In the genomic region with DNA sequence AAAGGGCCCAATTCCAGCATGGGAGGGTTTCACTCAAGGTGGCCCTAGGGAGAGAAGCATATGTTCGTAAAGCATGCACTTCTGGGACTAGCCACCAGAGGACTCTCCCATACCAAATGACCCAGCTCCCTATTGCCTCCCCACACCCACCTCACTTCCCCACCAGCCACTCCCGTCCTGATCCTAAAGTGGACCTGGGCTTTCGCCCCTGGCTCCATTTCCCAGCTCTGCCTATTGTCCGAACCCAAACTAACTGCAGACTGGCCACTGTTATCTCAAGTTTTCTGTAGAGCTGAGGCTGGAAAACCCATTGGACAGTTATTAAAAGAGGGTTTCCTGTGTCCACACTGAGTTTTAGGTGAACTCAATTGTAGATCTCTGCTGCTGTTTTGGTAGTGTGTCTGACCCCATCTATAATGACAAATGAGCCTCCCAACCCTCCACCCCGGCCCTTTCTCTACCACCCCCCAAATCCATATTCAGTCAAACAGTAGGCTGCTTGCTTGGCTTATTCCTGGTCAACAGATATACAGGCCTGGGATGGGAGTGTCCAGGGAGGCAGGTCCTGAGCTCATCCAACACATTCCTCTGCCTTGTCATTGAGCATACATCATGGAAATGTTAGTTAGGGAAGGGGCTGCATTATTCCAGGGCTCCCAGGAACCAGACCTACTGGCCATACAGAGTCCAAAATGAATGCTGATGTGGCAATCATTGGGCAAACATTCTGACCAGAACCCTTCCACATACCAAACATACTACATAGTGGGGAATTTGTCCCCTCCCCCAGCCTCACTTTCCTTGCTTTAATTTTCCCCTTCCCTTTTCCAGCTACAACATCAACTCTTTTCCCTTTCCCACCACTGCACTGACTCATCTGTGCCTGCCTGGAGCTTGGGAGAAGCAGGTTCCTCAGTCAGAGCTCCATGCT, we compare ENCODE assay signal across 1 cellular context.
TF ChIP-seq lines count a peak whose summit lies in the region.

No MANE protein-coding gene starts in this region.

TF ChIP-seq in HepG2, 621 proteins besides CTCF, POLR2A, EP300 and RAD21 (continued from another document and continues in another):
- TF ChIP-seq, protein P1, sequence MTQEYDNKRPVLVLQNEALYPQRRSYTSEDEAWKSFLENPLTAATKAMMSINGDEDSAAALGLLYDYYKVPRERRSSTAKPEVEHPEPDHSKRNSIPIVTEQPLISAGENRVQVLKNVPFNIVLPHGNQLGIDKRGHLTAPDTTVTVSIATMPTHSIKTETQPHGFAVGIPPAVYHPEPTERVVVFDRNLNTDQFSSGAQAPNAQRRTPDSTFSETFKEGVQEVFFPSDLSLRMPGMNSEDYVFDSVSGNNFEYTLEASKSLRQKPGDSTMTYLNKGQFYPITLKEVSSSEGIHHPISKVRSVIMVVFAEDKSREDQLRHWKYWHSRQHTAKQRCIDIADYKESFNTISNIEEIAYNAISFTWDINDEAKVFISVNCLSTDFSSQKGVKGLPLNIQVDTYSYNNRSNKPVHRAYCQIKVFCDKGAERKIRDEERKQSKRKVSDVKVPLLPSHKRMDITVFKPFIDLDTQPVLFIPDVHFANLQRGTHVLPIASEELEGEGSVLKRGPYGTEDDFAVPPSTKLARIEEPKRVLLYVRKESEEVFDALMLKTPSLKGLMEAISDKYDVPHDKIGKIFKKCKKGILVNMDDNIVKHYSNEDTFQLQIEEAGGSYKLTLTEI (CRISPR knock-in tag; conservative IDR thresholded peaks at IDR 0.05) = no peak
- TF ChIP-seq ESRRA (CRISPR knock-in tag; IDR thresholded peaks at IDR 0.05; ENCODE audit: low read depth) (no peak), ISX (CRISPR knock-in tag; conservative IDR thresholded peaks at IDR 0.05) (no peak), ZNF225 (CRISPR knock-in tag; IDR thresholded peaks at IDR 0.05) (no peak), MED13 (CRISPR knock-in tag; IDR thresholded peaks at IDR 0.05) (no peak), ARID2 (CRISPR knock-in tag; IDR thresholded peaks at IDR 0.05; ENCODE audit: borderline replicate concordance) (peak; percentile 57; the same call in 1 of the 2 replicates), TMF1 (CRISPR knock-in tag; IDR thresholded peaks at IDR 0.05; ENCODE audit: low read depth) (no peak), HDAC6 (IDR thresholded peaks at IDR 0.05; ENCODE audit: low read depth, low read length) (no peak), ZFP36L1 (CRISPR knock-in tag; IDR thresholded peaks at IDR 0.05) (0 out of 2 replicates have a peak, but pooled peaks have one; percentile 23), ZNF121 (CRISPR knock-in tag; IDR thresholded peaks at IDR 0.05) (no peak), KAT7 (CRISPR knock-in tag; IDR thresholded peaks at IDR 0.05; ENCODE audit: borderline replicate concordance) (0 out of 2 replicates have a peak, but pooled peaks have one; percentile 39), RFX3 (CRISPR knock-in tag; IDR thresholded peaks at IDR 0.05) (no peak), ZNF567 (CRISPR knock-in tag; IDR thresholded peaks at IDR 0.05; ENCODE audit: borderline replicate concordance) (no peak), ZNF101 (CRISPR knock-in tag; IDR thresholded peaks at IDR 0.05; ENCODE audit: borderline replicate concordance, low read depth) (no peak), ZNF772 (CRISPR knock-in tag; IDR thresholded peaks at IDR 0.05) (no peak; the same call in 1 of the 2 replicates), PRPF4 (IDR thresholded peaks at IDR 0.05; ENCODE audit: low read depth, low read length, poor library complexity, severe bottlenecking) (no peak), POLR2AphosphoS2 (IDR thresholded peaks at IDR 0.05; ENCODE audit: low read depth, low read length) (no peak), ZNF382 (CRISPR knock-in tag; IDR thresholded peaks at IDR 0.05; ENCODE audit: borderline replicate concordance) (no peak), SAP130 (CRISPR knock-in tag; IDR thresholded peaks at IDR 0.05; ENCODE audit: low read depth) (peak; percentile 44), KLF6 (CRISPR knock-in tag; IDR thresholded peaks at IDR 0.05) (0 out of 2 replicates have a peak, but pooled peaks have one; percentile 22), ZNF766 (CRISPR knock-in tag; IDR thresholded peaks at IDR 0.05; ENCODE audit: borderline replicate concordance) (no peak), ZNF180 (CRISPR knock-in tag; IDR thresholded peaks at IDR 0.05; ENCODE audit: borderline replicate concordance, low read depth) (no peak), BCL6 (CRISPR knock-in tag; IDR thresholded peaks at IDR 0.05) (peak; percentile 30; the same call in 1 of the 2 replicates), HNRNPL (IDR thresholded peaks at IDR 0.05; ENCODE audit: low read depth, low read length) (no peak), RFXAP (CRISPR knock-in tag; IDR thresholded peaks at IDR 0.05; ENCODE audit: borderline replicate concordance) (no peak)
- TF ChIP-seq, protein P2, sequence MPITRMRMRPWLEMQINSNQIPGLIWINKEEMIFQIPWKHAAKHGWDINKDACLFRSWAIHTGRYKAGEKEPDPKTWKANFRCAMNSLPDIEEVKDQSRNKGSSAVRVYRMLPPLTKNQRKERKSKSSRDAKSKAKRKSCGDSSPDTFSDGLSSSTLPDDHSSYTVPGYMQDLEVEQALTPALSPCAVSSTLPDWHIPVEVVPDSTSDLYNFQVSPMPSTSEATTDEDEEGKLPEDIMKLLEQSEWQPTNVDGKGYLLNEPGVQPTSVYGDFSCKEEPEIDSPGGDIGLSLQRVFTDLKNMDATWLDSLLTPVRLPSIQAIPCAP (CRISPR knock-in tag; IDR thresholded peaks at IDR 0.05; ENCODE audit: low read depth) = no peak
- TF ChIP-seq, protein P3, sequence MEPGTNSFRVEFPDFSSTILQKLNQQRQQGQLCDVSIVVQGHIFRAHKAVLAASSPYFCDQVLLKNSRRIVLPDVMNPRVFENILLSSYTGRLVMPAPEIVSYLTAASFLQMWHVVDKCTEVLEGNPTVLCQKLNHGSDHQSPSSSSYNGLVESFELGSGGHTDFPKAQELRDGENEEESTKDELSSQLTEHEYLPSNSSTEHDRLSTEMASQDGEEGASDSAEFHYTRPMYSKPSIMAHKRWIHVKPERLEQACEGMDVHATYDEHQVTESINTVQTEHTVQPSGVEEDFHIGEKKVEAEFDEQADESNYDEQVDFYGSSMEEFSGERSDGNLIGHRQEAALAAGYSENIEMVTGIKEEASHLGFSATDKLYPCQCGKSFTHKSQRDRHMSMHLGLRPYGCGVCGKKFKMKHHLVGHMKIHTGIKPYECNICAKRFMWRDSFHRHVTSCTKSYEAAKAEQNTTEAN (CRISPR knock-in tag; conservative IDR thresholded peaks at IDR 0.05) = no peak
- TF ChIP-seq, protein P4, sequence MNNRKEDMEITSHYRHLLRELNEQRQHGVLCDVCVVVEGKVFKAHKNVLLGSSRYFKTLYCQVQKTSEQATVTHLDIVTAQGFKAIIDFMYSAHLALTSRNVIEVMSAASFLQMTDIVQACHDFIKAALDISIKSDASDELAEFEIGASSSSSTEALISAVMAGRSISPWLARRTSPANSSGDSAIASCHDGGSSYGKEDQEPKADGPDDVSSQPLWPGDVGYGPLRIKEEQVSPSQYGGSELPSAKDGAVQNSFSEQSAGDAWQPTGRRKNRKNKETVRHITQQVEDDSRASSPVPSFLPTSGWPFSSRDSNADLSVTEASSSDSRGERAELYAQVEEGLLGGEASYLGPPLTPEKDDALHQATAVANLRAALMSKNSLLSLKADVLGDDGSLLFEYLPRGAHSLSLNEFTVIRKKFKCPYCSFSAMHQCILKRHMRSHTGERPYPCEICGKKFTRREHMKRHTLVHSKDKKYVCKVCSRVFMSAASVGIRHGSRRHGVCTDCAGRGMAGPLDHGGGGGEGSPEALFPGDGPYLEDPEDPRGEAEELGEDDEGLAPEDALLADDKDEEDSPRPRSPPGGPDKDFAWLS (CRISPR knock-in tag; IDR thresholded peaks at IDR 0.05; ENCODE audit: borderline replicate concordance) = no peak
- TF ChIP-seq, protein P5, sequence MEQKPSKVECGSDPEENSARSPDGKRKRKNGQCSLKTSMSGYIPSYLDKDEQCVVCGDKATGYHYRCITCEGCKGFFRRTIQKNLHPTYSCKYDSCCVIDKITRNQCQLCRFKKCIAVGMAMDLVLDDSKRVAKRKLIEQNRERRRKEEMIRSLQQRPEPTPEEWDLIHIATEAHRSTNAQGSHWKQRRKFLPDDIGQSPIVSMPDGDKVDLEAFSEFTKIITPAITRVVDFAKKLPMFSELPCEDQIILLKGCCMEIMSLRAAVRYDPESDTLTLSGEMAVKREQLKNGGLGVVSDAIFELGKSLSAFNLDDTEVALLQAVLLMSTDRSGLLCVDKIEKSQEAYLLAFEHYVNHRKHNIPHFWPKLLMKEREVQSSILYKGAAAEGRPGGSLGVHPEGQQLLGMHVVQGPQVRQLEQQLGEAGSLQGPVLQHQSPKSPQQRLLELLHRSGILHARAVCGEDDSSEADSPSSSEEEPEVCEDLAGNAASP (CRISPR knock-in tag; IDR thresholded peaks at IDR 0.05; ENCODE audit: borderline replicate concordance) = no peak; the same call in 1 of the 2 replicates
- TF ChIP-seq, protein P6, sequence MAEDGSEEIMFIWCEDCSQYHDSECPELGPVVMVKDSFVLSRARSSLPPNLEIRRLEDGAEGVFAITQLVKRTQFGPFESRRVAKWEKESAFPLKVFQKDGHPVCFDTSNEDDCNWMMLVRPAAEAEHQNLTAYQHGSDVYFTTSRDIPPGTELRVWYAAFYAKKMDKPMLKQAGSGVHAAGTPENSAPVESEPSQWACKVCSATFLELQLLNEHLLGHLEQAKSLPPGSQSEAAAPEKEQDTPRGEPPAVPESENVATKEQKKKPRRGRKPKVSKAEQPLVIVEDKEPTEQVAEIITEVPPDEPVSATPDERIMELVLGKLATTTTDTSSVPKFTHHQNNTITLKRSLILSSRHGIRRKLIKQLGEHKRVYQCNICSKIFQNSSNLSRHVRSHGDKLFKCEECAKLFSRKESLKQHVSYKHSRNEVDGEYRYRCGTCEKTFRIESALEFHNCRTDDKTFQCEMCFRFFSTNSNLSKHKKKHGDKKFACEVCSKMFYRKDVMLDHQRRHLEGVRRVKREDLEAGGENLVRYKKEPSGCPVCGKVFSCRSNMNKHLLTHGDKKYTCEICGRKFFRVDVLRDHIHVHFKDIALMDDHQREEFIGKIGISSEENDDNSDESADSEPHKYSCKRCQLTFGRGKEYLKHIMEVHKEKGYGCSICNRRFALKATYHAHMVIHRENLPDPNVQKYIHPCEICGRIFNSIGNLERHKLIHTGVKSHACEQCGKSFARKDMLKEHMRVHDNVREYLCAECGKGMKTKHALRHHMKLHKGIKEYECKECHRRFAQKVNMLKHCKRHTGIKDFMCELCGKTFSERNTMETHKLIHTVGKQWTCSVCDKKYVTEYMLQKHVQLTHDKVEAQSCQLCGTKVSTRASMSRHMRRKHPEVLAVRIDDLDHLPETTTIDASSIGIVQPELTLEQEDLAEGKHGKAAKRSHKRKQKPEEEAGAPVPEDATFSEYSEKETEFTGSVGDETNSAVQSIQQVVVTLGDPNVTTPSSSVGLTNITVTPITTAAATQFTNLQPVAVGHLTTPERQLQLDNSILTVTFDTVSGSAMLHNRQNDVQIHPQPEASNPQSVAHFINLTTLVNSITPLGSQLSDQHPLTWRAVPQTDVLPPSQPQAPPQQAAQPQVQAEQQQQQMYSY (CRISPR knock-in tag; IDR thresholded peaks at IDR 0.05) = no peak
- TF ChIP-seq, protein P7, sequence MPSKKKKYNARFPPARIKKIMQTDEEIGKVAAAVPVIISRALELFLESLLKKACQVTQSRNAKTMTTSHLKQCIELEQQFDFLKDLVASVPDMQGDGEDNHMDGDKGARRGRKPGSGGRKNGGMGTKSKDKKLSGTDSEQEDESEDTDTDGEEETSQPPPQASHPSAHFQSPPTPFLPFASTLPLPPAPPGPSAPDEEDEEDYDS (CRISPR knock-in tag; IDR thresholded peaks at IDR 0.05) = 0 out of 2 replicates have a peak, but pooled peaks have one; percentile 20
- TF ChIP-seq, protein P8, sequence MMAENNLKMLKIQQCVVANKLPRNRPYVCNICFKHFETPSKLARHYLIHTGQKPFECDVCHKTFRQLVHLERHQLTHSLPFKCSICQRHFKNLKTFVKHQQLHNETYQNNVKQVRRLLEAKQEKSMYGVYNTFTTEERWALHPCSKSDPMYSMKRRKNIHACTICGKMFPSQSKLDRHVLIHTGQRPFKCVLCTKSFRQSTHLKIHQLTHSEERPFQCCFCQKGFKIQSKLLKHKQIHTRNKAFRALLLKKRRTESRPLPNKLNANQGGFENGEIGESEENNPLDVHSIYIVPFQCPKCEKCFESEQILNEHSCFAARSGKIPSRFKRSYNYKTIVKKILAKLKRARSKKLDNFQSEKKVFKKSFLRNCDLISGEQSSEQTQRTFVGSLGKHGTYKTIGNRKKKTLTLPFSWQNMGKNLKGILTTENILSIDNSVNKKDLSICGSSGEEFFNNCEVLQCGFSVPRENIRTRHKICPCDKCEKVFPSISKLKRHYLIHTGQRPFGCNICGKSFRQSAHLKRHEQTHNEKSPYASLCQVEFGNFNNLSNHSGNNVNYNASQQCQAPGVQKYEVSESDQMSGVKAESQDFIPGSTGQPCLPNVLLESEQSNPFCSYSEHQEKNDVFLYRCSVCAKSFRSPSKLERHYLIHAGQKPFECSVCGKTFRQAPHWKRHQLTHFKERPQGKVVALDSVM (CRISPR knock-in tag; IDR thresholded peaks at IDR 0.05) = 0 out of 2 replicates have a peak, but pooled peaks have one; percentile 13
- TF ChIP-seq, protein P9, sequence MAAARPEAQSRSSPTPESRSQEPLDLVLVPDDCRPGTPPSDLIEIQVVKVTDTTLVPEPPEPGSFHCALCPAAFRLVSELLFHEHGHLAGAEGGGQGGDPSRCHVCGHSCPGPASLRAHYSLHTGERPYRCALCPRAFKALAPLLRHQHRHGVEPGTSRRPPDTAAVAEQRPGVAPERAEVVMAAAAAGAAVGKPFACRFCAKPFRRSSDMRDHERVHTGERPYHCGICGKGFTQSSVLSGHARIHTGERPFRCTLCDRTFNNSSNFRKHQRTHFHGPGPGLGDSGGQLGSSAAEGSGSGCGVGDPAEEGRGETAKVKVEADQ (CRISPR knock-in tag; IDR thresholded peaks at IDR 0.05; ENCODE audit: borderline replicate concordance) = no peak
- TF ChIP-seq, protein P10, sequence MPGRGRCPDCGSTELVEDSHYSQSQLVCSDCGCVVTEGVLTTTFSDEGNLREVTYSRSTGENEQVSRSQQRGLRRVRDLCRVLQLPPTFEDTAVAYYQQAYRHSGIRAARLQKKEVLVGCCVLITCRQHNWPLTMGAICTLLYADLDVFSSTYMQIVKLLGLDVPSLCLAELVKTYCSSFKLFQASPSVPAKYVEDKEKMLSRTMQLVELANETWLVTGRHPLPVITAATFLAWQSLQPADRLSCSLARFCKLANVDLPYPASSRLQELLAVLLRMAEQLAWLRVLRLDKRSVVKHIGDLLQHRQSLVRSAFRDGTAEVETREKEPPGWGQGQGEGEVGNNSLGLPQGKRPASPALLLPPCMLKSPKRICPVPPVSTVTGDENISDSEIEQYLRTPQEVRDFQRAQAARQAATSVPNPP (CRISPR knock-in tag; IDR thresholded peaks at IDR 0.05) = no peak
